ENCODE assay signal across 28 cellular contexts in genomic region chr21:36555199-36555598, GRCh38.
"Had no signal": no experiment of that assay in that cellular context is flagged by ENCODE, and none has a peak within 500 bp of the region (broad histone marks: within the 10 kb centered on the region; RNA-seq: fewer than 3 reads in every experiment).

No MANE protein-coding gene starts in this region.

- H3K4me1 ChIP-seq: adrenal gland, esophagus muscularis mucosa, foreskin keratinocyte, gastrocnemius medialis had no signal

- H3K27ac Mint-ChIP-seq: activated CD4-positive, alpha-beta memory T cell treated with anti-CD3 and anti-CD28 coated beads, Interleukin-2, amount 10 ng/mL, durations not matched to agents 7 days and 5 days; activated CD4-positive, alpha-beta T cell treated with anti-CD3 and anti-CD28 coated beads, Interleukin-2, amount 10 ng/mL, durations not matched to agents 7 days and 5 days; activated naive CD4-positive, alpha-beta T cell treated with anti-CD3 and anti-CD28 coated beads for 36 hours; activated naive CD4-positive, alpha-beta T cell treated with anti-CD3 and anti-CD28 coated beads, Interleukin-2, amount 50 U/mL, for 24 hours; activated naive CD8-positive, alpha-beta T cell treated with anti-CD3 and anti-CD28 coated beads for 36 hours; activated naive CD8-positive, alpha-beta T cell treated with anti-CD3 and anti-CD28 coated beads, Interleukin-2, amount 50 U/mL, for 24 hours; activated T-helper 1 cell treated with anti-CD3 and anti-CD28 coated beads, Interleukin-12 subunit alpha, Interleukin-12 subunit beta, Interleukin-2, Interleukin-4 antibody, amounts not matched to agents 30 ng/mL and 10 ng/mL and 1 ng/mL, durations not matched to agents 14 hours and 24 hours and 36 hours; activated T-helper 2 cell treated with anti-CD3 and anti-CD28 coated beads, Interferon-gamma antibody, Interleukin-2, Interleukin-4, amounts not matched to agents 10 μg/mL and 5 μg/mL and 100 μg/mL, durations not matched to agents 14 hours and 24 hours and 36 hours; dendritic cell treated with granulocyte-macrophage colony-stimulating factor and Interleukin-4, amounts not matched to agents 40 ng/mL and 50 ng/mL, for 4 days; effector memory CD8-positive, alpha-beta T cell had no signal

- ATAC-seq: activated naive CD8-positive, alpha-beta T cell treated with anti-CD3 and anti-CD28 coated beads, Interleukin-2, amount 50 U/mL, for 24 hours; effector memory CD8-positive, alpha-beta T cell; foreskin keratinocyte; gastrocnemius medialis had no signal

- DNase-seq: activated CD4-positive, alpha-beta memory T cell treated with anti-CD3 and anti-CD28 coated beads, Interleukin-2, amount 10 ng/mL, durations not matched to agents 7 days and 5 days; activated CD4-positive, alpha-beta T cell treated with anti-CD3 and anti-CD28 coated beads for 1 hour; activated CD4-positive, alpha-beta T cell treated with anti-CD3 and anti-CD28 coated beads for 4 hours; activated CD4-positive, alpha-beta T cell treated with anti-CD3 and anti-CD28 coated beads, Interleukin-2, amount 10 ng/mL, durations not matched to agents 7 days and 5 days; activated CD4-positive, alpha-beta T cell treated with anti-CD3 and anti-CD28 coated beads, Interleukin-2, amount 50 U/mL, for 4 hours; activated effector memory CD4-positive, alpha-beta T cell treated with anti-CD3 and anti-CD28 coated beads, Interleukin-2, amount 50 U/mL, for 16 hours; activated naive CD4-positive, alpha-beta T cell treated with anti-CD3 and anti-CD28 coated beads for 36 hours; activated naive CD8-positive, alpha-beta T cell treated with anti-CD3 and anti-CD28 coated beads for 36 hours; activated naive CD8-positive, alpha-beta T cell treated with anti-CD3 and anti-CD28 coated beads, Interleukin-2, amount 50 U/mL, for 24 hours; activated T-cell treated with anti-CD3 and anti-CD28 coated beads, Interleukin-2, amount 50 U/mL, for 1 hour; activated T-cell treated with anti-CD3 and anti-CD28 coated beads, Interleukin-2, amount 50 U/mL, for 48 hours; adrenal gland; brain microvascular endothelial cell; dorsolateral prefrontal cortex; effector CD4-positive, alpha-beta T cell; effector memory CD8-positive, alpha-beta T cell; erythroblast; foreskin keratinocyte; gastrocnemius medialis; glutamatergic neuron; T-helper 2 cell had no signal

- H3K36me3 ChIP-seq: adrenal gland, brain microvascular endothelial cell, esophagus muscularis mucosa, gastrocnemius medialis had no signal

- H3K27me3 Mint-ChIP-seq: activated naive CD8-positive, alpha-beta T cell treated with anti-CD3 and anti-CD28 coated beads for 36 hours; activated naive CD8-positive, alpha-beta T cell treated with anti-CD3 and anti-CD28 coated beads, Interleukin-2, amount 50 U/mL, for 24 hours had no signal

- H3K4me3 ChIP-seq: adrenal gland, coronary artery, dorsolateral prefrontal cortex, esophagus muscularis mucosa, gastrocnemius medialis had no signal

- H3K4me3 Mint-ChIP-seq: activated CD4-positive, alpha-beta memory T cell treated with anti-CD3 and anti-CD28 coated beads, Interleukin-2, amount 10 ng/mL, durations not matched to agents 7 days and 5 days; activated CD4-positive, alpha-beta T cell treated with anti-CD3 and anti-CD28 coated beads, Interleukin-2, amount 10 ng/mL, durations not matched to agents 7 days and 5 days; activated naive CD4-positive, alpha-beta T cell treated with anti-CD3 and anti-CD28 coated beads for 36 hours; activated naive CD4-positive, alpha-beta T cell treated with anti-CD3 and anti-CD28 coated beads, Interleukin-2, amount 50 U/mL, for 24 hours; activated naive CD8-positive, alpha-beta T cell treated with anti-CD3 and anti-CD28 coated beads for 36 hours; activated naive CD8-positive, alpha-beta T cell treated with anti-CD3 and anti-CD28 coated beads, Interleukin-2, amount 50 U/mL, for 24 hours; activated T-helper 1 cell treated with anti-CD3 and anti-CD28 coated beads, Interleukin-12 subunit alpha, Interleukin-12 subunit beta, Interleukin-2, Interleukin-4 antibody, amounts not matched to agents 30 ng/mL and 10 ng/mL and 1 ng/mL, durations not matched to agents 14 hours and 24 hours and 36 hours; central memory CD8-positive, alpha-beta T cell; dendritic cell treated with granulocyte-macrophage colony-stimulating factor and Interleukin-4, amounts not matched to agents 40 ng/mL and 50 ng/mL, for 4 days; effector memory CD8-positive, alpha-beta T cell had no signal

- H3K27ac ChIP-seq: adrenal gland, brain microvascular endothelial cell, coronary artery, dorsolateral prefrontal cortex, esophagus muscularis mucosa, foreskin keratinocyte, gastrocnemius medialis had no signal

- H3K27me3 ChIP-seq: adrenal gland had no signal

- H3K9me3 ChIP-seq: adrenal gland, gastrocnemius medialis had no signal

- H3K4me1 Mint-ChIP-seq: activated CD4-positive, alpha-beta memory T cell treated with anti-CD3 and anti-CD28 coated beads, Interleukin-2, amount 10 ng/mL, durations not matched to agents 7 days and 5 days; activated CD4-positive, alpha-beta T cell treated with anti-CD3 and anti-CD28 coated beads, Interleukin-2, amount 10 ng/mL, durations not matched to agents 7 days and 5 days; activated naive CD4-positive, alpha-beta T cell treated with anti-CD3 and anti-CD28 coated beads, Interleukin-2, amount 50 U/mL, for 24 hours; activated naive CD8-positive, alpha-beta T cell treated with anti-CD3 and anti-CD28 coated beads for 36 hours; activated naive CD8-positive, alpha-beta T cell treated with anti-CD3 and anti-CD28 coated beads, Interleukin-2, amount 50 U/mL, for 24 hours; central memory CD8-positive, alpha-beta T cell had no signal

- H3K9me3 Mint-ChIP-seq: activated CD4-positive, alpha-beta memory T cell treated with anti-CD3 and anti-CD28 coated beads, Interleukin-2, amount 10 ng/mL, durations not matched to agents 7 days and 5 days; activated CD4-positive, alpha-beta T cell treated with anti-CD3 and anti-CD28 coated beads, Interleukin-2, amount 10 ng/mL, durations not matched to agents 7 days and 5 days; activated naive CD4-positive, alpha-beta T cell treated with anti-CD3 and anti-CD28 coated beads for 36 hours; activated naive CD8-positive, alpha-beta T cell treated with anti-CD3 and anti-CD28 coated beads, Interleukin-2, amount 50 U/mL, for 24 hours; activated T-helper 1 cell treated with anti-CD3 and anti-CD28 coated beads, Interleukin-12 subunit alpha, Interleukin-12 subunit beta, Interleukin-2, Interleukin-4 antibody, amounts not matched to agents 30 ng/mL and 10 ng/mL and 1 ng/mL, durations not matched to agents 14 hours and 24 hours and 36 hours; activated T-helper 2 cell treated with anti-CD3 and anti-CD28 coated beads, Interferon-gamma antibody, Interleukin-2, Interleukin-4, amounts not matched to agents 10 μg/mL and 5 μg/mL and 100 μg/mL, durations not matched to agents 14 hours and 24 hours and 36 hours; central memory CD8-positive, alpha-beta T cell; dendritic cell treated with granulocyte-macrophage colony-stimulating factor and Interleukin-4, amounts not matched to agents 40 ng/mL and 50 ng/mL, for 4 days; effector memory CD8-positive, alpha-beta T cell had no signal

- H3K36me3 Mint-ChIP-seq: activated naive CD4-positive, alpha-beta T cell treated with anti-CD3 and anti-CD28 coated beads, Interleukin-2, amount 50 U/mL, for 24 hours; activated naive CD8-positive, alpha-beta T cell treated with anti-CD3 and anti-CD28 coated beads for 36 hours had no signal
